ENCODE assay signal across 1 cellular context in the genomic region with DNA sequence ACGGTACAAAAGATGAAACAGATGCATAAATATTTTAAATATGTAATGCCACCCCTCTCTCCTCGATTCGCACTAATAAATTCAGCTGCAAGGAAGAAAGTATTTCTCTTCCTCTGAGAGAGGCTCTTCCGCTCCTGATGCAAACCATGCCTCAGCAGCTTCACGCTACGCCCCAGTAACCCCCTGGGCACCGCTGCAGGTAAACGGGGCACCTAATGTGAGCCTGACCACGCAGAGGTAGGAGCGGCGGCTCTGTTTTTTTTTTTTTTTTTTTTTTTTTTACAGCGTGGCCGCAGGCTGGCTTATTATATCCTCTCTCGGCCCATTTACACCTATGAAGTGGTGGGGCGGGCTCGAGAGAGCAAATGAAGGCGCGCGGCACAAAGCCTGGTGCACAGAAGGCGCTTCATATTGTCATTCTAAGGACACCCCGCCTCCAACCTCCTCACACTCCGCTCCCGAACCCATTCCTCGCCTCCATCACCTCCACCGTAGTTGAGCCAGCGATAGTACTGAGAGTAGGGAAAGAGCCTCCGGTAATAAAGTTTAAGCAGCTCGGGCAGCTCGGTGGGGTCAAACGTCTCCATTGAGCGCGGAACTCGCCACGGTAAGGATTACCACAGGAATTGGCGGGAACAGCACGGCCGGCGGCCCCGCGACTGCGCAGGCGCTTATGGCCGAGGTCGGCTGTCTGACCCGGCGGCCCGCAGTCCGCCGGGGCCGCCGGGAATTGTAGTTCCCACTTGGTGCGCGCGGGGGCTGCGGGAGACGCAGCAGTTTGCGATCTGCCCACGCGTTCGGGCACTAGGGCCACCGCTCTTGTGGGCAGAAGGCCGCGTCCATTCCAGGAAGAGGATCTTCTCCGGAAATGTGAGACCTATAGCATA.
TF ChIP-seq lines count a peak whose summit lies in the region.

A gene (minus strand): TSS at position 612 of the 887 bp plus-strand sequence. CDS start 25 bp downstream, at position 587.

TF ChIP-seq in K562, 482 proteins besides CTCF, POLR2A, EP300 and RAD21 (continued from another document and continues in another):
- TF ChIP-seq, protein P1, sequence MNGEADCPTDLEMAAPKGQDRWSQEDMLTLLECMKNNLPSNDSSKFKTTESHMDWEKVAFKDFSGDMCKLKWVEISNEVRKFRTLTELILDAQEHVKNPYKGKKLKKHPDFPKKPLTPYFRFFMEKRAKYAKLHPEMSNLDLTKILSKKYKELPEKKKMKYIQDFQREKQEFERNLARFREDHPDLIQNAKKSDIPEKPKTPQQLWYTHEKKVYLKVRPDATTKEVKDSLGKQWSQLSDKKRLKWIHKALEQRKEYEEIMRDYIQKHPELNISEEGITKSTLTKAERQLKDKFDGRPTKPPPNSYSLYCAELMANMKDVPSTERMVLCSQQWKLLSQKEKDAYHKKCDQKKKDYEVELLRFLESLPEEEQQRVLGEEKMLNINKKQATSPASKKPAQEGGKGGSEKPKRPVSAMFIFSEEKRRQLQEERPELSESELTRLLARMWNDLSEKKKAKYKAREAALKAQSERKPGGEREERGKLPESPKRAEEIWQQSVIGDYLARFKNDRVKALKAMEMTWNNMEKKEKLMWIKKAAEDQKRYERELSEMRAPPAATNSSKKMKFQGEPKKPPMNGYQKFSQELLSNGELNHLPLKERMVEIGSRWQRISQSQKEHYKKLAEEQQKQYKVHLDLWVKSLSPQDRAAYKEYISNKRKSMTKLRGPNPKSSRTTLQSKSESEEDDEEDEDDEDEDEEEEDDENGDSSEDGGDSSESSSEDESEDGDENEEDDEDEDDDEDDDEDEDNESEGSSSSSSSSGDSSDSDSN (IDR thresholded peaks at IDR 0.05; ENCODE audit: borderline replicate concordance in 1 of 2, low read depth in 2 of 2, low read length in 2 of 2) = no peak
- no peak for TF ChIP-seq PPARD (CRISPR knock-in tag; IDR thresholded peaks at IDR 0.05)
- no peak for TF ChIP-seq MTA1 (IDR thresholded peaks at IDR 0.05; ENCODE audit: borderline replicate concordance)
- TF ChIP-seq NCOA2 (IDR thresholded peaks at IDR 0.05; ENCODE audit: partially characterized antibody in 2 of 2) = no peak
- TF ChIP-seq TCF3 (CRISPR knock-in tag; IDR thresholded peaks at IDR 0.05) = peak; percentile 32; the same call in 1 of the 2 replicates
- TF ChIP-seq, protein P2, sequence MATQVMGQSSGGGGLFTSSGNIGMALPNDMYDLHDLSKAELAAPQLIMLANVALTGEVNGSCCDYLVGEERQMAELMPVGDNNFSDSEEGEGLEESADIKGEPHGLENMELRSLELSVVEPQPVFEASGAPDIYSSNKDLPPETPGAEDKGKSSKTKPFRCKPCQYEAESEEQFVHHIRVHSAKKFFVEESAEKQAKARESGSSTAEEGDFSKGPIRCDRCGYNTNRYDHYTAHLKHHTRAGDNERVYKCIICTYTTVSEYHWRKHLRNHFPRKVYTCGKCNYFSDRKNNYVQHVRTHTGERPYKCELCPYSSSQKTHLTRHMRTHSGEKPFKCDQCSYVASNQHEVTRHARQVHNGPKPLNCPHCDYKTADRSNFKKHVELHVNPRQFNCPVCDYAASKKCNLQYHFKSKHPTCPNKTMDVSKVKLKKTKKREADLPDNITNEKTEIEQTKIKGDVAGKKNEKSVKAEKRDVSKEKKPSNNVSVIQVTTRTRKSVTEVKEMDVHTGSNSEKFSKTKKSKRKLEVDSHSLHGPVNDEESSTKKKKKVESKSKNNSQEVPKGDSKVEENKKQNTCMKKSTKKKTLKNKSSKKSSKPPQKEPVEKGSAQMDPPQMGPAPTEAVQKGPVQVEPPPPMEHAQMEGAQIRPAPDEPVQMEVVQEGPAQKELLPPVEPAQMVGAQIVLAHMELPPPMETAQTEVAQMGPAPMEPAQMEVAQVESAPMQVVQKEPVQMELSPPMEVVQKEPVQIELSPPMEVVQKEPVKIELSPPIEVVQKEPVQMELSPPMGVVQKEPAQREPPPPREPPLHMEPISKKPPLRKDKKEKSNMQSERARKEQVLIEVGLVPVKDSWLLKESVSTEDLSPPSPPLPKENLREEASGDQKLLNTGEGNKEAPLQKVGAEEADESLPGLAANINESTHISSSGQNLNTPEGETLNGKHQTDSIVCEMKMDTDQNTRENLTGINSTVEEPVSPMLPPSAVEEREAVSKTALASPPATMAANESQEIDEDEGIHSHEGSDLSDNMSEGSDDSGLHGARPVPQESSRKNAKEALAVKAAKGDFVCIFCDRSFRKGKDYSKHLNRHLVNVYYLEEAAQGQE (CRISPR knock-in tag; IDR thresholded peaks at IDR 0.05; ENCODE audit: low read depth) = 0 out of 2 replicates have a peak, but pooled peaks have one; percentile 38
- TF ChIP-seq NONO (IDR thresholded peaks at IDR 0.05; ENCODE audit: low read depth in 2 of 2, low read length in 1 of 2) = no peak
- TF ChIP-seq MEF2D (tag; conservative IDR thresholded peaks at IDR 0.05; ENCODE audit: low read depth) = no peak
- TF ChIP-seq, protein P3, sequence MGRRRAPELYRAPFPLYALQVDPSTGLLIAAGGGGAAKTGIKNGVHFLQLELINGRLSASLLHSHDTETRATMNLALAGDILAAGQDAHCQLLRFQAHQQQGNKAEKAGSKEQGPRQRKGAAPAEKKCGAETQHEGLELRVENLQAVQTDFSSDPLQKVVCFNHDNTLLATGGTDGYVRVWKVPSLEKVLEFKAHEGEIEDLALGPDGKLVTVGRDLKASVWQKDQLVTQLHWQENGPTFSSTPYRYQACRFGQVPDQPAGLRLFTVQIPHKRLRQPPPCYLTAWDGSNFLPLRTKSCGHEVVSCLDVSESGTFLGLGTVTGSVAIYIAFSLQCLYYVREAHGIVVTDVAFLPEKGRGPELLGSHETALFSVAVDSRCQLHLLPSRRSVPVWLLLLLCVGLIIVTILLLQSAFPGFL (CRISPR knock-in tag; IDR thresholded peaks at IDR 0.05) = no peak
- TF ChIP-seq NR1H2 (CRISPR knock-in tag; IDR thresholded peaks at IDR 0.05) = no peak
- TF ChIP-seq CCAR2 (IDR thresholded peaks at IDR 0.05; ENCODE audit: low read depth, low read length) = no peak
- TF ChIP-seq, protein P4, sequence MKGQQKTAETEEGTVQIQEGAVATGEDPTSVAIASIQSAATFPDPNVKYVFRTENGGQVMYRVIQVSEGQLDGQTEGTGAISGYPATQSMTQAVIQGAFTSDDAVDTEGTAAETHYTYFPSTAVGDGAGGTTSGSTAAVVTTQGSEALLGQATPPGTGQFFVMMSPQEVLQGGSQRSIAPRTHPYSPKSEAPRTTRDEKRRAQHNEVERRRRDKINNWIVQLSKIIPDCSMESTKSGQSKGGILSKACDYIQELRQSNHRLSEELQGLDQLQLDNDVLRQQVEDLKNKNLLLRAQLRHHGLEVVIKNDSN (CRISPR knock-in tag; IDR thresholded peaks at IDR 0.05) = 0 out of 2 replicates have a peak, but pooled peaks have one; percentile 11
- no peak for TF ChIP-seq OTX1 (CRISPR knock-in tag; IDR thresholded peaks at IDR 0.05)
- TF ChIP-seq ZFX (CRISPR knock-in tag; IDR thresholded peaks at IDR 0.05) = peak; percentile 64
- TF ChIP-seq, protein P5, sequence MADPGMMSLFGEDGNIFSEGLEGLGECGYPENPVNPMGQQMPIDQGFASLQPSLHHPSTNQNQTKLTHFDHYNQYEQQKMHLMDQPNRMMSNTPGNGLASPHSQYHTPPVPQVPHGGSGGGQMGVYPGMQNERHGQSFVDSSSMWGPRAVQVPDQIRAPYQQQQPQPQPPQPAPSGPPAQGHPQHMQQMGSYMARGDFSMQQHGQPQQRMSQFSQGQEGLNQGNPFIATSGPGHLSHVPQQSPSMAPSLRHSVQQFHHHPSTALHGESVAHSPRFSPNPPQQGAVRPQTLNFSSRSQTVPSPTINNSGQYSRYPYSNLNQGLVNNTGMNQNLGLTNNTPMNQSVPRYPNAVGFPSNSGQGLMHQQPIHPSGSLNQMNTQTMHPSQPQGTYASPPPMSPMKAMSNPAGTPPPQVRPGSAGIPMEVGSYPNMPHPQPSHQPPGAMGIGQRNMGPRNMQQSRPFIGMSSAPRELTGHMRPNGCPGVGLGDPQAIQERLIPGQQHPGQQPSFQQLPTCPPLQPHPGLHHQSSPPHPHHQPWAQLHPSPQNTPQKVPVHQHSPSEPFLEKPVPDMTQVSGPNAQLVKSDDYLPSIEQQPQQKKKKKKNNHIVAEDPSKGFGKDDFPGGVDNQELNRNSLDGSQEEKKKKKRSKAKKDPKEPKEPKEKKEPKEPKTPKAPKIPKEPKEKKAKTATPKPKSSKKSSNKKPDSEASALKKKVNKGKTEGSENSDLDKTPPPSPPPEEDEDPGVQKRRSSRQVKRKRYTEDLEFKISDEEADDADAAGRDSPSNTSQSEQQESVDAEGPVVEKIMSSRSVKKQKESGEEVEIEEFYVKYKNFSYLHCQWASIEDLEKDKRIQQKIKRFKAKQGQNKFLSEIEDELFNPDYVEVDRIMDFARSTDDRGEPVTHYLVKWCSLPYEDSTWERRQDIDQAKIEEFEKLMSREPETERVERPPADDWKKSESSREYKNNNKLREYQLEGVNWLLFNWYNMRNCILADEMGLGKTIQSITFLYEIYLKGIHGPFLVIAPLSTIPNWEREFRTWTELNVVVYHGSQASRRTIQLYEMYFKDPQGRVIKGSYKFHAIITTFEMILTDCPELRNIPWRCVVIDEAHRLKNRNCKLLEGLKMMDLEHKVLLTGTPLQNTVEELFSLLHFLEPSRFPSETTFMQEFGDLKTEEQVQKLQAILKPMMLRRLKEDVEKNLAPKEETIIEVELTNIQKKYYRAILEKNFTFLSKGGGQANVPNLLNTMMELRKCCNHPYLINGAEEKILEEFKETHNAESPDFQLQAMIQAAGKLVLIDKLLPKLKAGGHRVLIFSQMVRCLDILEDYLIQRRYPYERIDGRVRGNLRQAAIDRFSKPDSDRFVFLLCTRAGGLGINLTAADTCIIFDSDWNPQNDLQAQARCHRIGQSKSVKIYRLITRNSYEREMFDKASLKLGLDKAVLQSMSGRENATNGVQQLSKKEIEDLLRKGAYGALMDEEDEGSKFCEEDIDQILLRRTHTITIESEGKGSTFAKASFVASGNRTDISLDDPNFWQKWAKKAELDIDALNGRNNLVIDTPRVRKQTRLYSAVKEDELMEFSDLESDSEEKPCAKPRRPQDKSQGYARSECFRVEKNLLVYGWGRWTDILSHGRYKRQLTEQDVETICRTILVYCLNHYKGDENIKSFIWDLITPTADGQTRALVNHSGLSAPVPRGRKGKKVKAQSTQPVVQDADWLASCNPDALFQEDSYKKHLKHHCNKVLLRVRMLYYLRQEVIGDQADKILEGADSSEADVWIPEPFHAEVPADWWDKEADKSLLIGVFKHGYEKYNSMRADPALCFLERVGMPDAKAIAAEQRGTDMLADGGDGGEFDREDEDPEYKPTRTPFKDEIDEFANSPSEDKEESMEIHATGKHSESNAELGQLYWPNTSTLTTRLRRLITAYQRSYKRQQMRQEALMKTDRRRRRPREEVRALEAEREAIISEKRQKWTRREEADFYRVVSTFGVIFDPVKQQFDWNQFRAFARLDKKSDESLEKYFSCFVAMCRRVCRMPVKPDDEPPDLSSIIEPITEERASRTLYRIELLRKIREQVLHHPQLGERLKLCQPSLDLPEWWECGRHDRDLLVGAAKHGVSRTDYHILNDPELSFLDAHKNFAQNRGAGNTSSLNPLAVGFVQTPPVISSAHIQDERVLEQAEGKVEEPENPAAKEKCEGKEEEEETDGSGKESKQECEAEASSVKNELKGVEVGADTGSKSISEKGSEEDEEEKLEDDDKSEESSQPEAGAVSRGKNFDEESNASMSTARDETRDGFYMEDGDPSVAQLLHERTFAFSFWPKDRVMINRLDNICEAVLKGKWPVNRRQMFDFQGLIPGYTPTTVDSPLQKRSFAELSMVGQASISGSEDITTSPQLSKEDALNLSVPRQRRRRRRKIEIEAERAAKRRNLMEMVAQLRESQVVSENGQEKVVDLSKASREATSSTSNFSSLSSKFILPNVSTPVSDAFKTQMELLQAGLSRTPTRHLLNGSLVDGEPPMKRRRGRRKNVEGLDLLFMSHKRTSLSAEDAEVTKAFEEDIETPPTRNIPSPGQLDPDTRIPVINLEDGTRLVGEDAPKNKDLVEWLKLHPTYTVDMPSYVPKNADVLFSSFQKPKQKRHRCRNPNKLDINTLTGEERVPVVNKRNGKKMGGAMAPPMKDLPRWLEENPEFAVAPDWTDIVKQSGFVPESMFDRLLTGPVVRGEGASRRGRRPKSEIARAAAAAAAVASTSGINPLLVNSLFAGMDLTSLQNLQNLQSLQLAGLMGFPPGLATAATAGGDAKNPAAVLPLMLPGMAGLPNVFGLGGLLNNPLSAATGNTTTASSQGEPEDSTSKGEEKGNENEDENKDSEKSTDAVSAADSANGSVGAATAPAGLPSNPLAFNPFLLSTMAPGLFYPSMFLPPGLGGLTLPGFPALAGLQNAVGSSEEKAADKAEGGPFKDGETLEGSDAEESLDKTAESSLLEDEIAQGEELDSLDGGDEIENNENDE (IDR thresholded peaks at IDR 0.05; ENCODE audit: low read depth, low read length) = no peak
- TF ChIP-seq ZNF143 (CRISPR knock-in tag; IDR thresholded peaks at IDR 0.05) = peak; percentile 91
- TF ChIP-seq CEBPB (tag; IDR thresholded peaks at IDR 0.05) = no peak
- TF ChIP-seq STAT5A (IDR thresholded peaks at IDR 0.05; ENCODE audit: borderline replicate concordance, low read length) = no peak
- TF ChIP-seq ZNF586 (CRISPR knock-in tag; conservative IDR thresholded peaks at IDR 0.05) = no peak
- TF ChIP-seq MXI1 (IDR thresholded peaks at IDR 0.05; ENCODE audit: low read depth, low read length) = 0 out of 2 replicates have a peak, but pooled peaks have one; percentile 24
- TF ChIP-seq FIP1L1 (IDR thresholded peaks at IDR 0.05; ENCODE audit: low read depth, low read length, poor library complexity, severe bottlenecking) = peak; percentile 36
- no peak for TF ChIP-seq SMAD3 (CRISPR knock-in tag; conservative IDR thresholded peaks at IDR 0.05)
- TF ChIP-seq ETV6 (IDR thresholded peaks at IDR 0.05; ENCODE audit: borderline replicate concordance in 1 of 2, low read depth in 2 of 2, low read length in 1 of 2) = no peak
- TF ChIP-seq ETV6 (CRISPR knock-in tag; IDR thresholded peaks at IDR 0.05; ENCODE audit: borderline replicate concordance) = no peak
- TF ChIP-seq BRCA1 (IDR thresholded peaks at IDR 0.05) = no peak
- TF ChIP-seq BRCA1 (CRISPR knock-in tag; IDR thresholded peaks at IDR 0.05) = no peak
- TF ChIP-seq BRD4 (IDR thresholded peaks at IDR 0.05) = no peak
- TF ChIP-seq SPI1 (IDR thresholded peaks at IDR 0.05; ENCODE audit: borderline replicate concordance, low read depth, low read length) = no peak
- TF ChIP-seq SAFB2 (IDR thresholded peaks at IDR 0.05; ENCODE audit: borderline replicate concordance, low read depth, low read length, severe bottlenecking) = no peak
- no peak for TF ChIP-seq PURB (CRISPR knock-in tag; IDR thresholded peaks at IDR 0.05; ENCODE audit: low read depth)
- no peak for TF ChIP-seq ZNF551 (CRISPR knock-in tag; IDR thresholded peaks at IDR 0.05)
- TF ChIP-seq ZNF121 (CRISPR knock-in tag; conservative IDR thresholded peaks at IDR 0.05) = no peak
- no peak for TF ChIP-seq GTF2A2 (tag; IDR thresholded peaks at IDR 0.05)
- peak; percentile 56; the same call in 1 of the 2 replicates for TF ChIP-seq ZNF232 (CRISPR knock-in tag; IDR thresholded peaks at IDR 0.05)
- TF ChIP-seq BCOR (IDR thresholded peaks at IDR 0.05) = no peak
- no peak for TF ChIP-seq SOX6 (IDR thresholded peaks at IDR 0.05)
- TF ChIP-seq NUFIP1 (IDR thresholded peaks at IDR 0.05; ENCODE audit: partially characterized antibody) = no peak
